Comparison of ENCODE assay signal across 15 cellular contexts in the genomic region with DNA sequence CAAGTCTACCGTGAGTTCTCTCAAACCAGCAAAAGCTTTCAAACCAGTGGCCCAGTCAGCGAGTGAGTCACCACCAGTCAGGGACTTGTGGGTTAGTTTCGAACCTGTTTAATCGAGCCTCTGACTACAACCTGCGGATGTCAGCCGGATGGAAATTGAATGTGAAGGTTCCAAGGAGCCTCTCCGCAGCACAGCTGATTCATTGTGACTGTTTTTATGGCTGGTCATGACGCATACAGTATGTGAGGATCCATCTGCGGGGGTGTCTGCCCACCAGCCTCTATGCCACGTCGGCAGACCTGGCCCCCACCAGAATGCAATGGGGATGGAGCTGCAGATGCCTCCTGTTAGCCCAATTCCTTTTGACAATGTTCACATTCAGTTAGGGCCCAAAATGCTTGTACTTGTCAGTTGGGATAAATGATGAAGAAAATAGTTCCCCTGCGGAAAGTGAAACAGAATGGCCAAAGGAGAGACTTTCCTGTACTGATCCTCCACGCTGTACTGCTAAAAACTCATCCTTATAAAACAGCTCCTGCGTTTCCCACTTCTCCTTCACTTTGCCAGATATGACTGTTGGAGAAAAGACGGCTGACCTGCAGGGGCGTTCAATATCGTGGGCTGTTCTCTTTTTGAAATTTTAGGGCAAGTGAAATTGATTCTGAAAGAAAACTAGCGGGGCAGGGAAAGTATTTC.
DNase-seq lines count a peak whose midpoint lies in the region; ATAC-seq and TF ChIP-seq lines count a peak whose summit lies in the region.
"Had no signal": no experiment of that assay in that cellular context is flagged by ENCODE, and none has a peak within 500 bp of the region (broad histone marks: within the 10 kb centered on the region; RNA-seq: fewer than 3 reads in every experiment).

No MANE protein-coding gene starts in this region.

- H3K9me3 ChIP-seq in lower lobe of right lung = no peaks in the 10 kb centered on the region
- H3K9me3 ChIP-seq: stomach had no signal

- H3K4me3 ChIP-seq in kidney epithelial cell (ENCODE audit: low read depth, low read length) (no peak overlapping the region), lower lobe of right lung (no peak overlapping the region)
- H3K4me3 ChIP-seq: SK-N-MC, stomach had no signal

- no peak overlapping the region for H3K27ac ChIP-seq in lower lobe of right lung
- H3K27ac ChIP-seq: SK-N-MC, stomach had no signal

- TF ChIP-seq CTCF in kidney epithelial cell (IDR thresholded peaks at IDR 0.05; ENCODE audit: insufficient read depth, low read length, poor library complexity, severe bottlenecking) = no peak
- no peak for TF ChIP-seq CTCF in lower lobe of right lung (IDR thresholded peaks at IDR 0.05)

- H3K27me3 ChIP-seq in kidney epithelial cell (ENCODE audit: control insufficient read depth, insufficient read depth, low read length) (no peaks in the 10 kb centered on the region), lower lobe of right lung (ENCODE audit: low read depth) (no peaks in the 10 kb centered on the region)
- H3K27me3 ChIP-seq: stomach had no signal

- ATAC-seq in lower lobe of right lung = no peak
- ATAC-seq: activated CD8-positive, alpha-beta T cell treated with anti-CD3 and anti-CD28 coated beads for 36 hours; left colon had no signal

- intact Hi-C loops in lower lobe of right lung (cut with DNase I) = no loop called here

- H3K36me3 ChIP-seq in kidney epithelial cell (ENCODE audit: control insufficient read depth, insufficient read depth, low read length) (no peaks in the 10 kb centered on the region), lower lobe of right lung (no peaks in the 10 kb centered on the region)
- H3K36me3 ChIP-seq: stomach had no signal

- DNase-seq in AG08395 (ENCODE audit: low spot score) (peak; percentile 17), HS-27A (ENCODE audit: low read depth) (peak; percentile 63), astrocyte of the hippocampus (ENCODE audit: low read depth, low spot score) (peak; percentile 29), kidney epithelial cell (ENCODE audit: low read depth) (peak; percentile 55), lower lobe of right lung (no peak), ecto neural progenitor cell (ENCODE audit: low spot score) (no peak), anterior cingulate cortex (lab: John Stamatoyannopoulos, UW) (no peak)
- no peak for DNase-seq in activated CD4-positive, CD25-positive, alpha-beta regulatory T cell treated with anti-CD3 and anti-CD28 coated beads, Interleukin-2, amount 50 U/mL, for 72 hours
- DNase-seq: activated CD8-positive, alpha-beta T cell treated with anti-CD3 and anti-CD28 coated beads for 36 hours; COR-L47; left colon; NCI-H1105; NCI-H2171; stomach had no signal

- no peaks in the 10 kb centered on the region for H3K4me1 ChIP-seq in lower lobe of right lung
- H3K4me1 ChIP-seq: stomach had no signal

Comparison
In these comparisons a context has a peak if more than half of its experiments do, and no peak if none do; other contexts are left out.
1. DNase-seq: peak in AG08395 (single experiment), HS-27A (single experiment), astrocyte of the hippocampus (single experiment) and kidney epithelial cell (single experiment); none in lower lobe of right lung (single experiment), ecto neural progenitor cell (single experiment), anterior cingulate cortex (0 of 58) and activated CD4-positive, CD25-positive, alpha-beta regulatory T cell treated with anti-CD3 and anti-CD28 coated beads, Interleukin-2, amount 50 U/mL, for 72 hours (single experiment).